ENCODE assay signal across 1 cellular context in genomic region chr22:36279219-36279666, GRCh38.
A peak's percentile ranks its signal among the peaks of the same experiment; 100 is the strongest.
TF ChIP-seq lines count a peak whose summit lies in the region.

No MANE protein-coding gene starts in this region.

TF ChIP-seq in HepG2, 621 proteins besides CTCF, POLR2A, EP300 and RAD21 (continued from another document and continues in another):
- TF ChIP-seq ZNF639 (CRISPR knock-in tag; conservative IDR thresholded peaks at IDR 0.05) = no peak
- TF ChIP-seq TBL1XR1 (IDR thresholded peaks at IDR 0.05; ENCODE audit: borderline replicate concordance, low read length, partially characterized antibody) = peak; percentile 36
- no peak for TF ChIP-seq SRSF1 (optimal IDR thresholded peaks at IDR 0.05; ENCODE audit: low read depth, low read length)
- TF ChIP-seq RBAK (CRISPR knock-in tag; IDR thresholded peaks at IDR 0.05) = no peak
- peak; percentile 76 for TF ChIP-seq SP5 (CRISPR knock-in tag; IDR thresholded peaks at IDR 0.05; ENCODE audit: borderline replicate concordance, low read depth)
- TF ChIP-seq ETS1 (CRISPR knock-in tag; IDR thresholded peaks at IDR 0.05) = no peak
- TF ChIP-seq LCORL (IDR thresholded peaks at IDR 0.05) = peak; percentile 71
- TF ChIP-seq LCORL (CRISPR knock-in tag; IDR thresholded peaks at IDR 0.05) = peak; percentile 65; the same call in 1 of the 2 replicates
- TF ChIP-seq MLX (CRISPR knock-in tag; IDR thresholded peaks at IDR 0.05) = peak; percentile 69; the same call in 1 of the 2 replicates
- TF ChIP-seq ZNF746 (CRISPR knock-in tag; IDR thresholded peaks at IDR 0.05) = no peak
- TF ChIP-seq ZNF142 (CRISPR knock-in tag; IDR thresholded peaks at IDR 0.05) = no peak
- no peak for TF ChIP-seq ZNF101 (CRISPR knock-in tag; IDR thresholded peaks at IDR 0.05; ENCODE audit: borderline replicate concordance, low read depth)
- TF ChIP-seq SKIL (CRISPR knock-in tag; IDR thresholded peaks at IDR 0.05; ENCODE audit: borderline replicate concordance) = no peak
- TF ChIP-seq DPF2 (CRISPR knock-in tag; IDR thresholded peaks at IDR 0.05; ENCODE audit: borderline replicate concordance, low read depth) = peak; percentile 97
- no peak for TF ChIP-seq MXD4 (CRISPR knock-in tag; IDR thresholded peaks at IDR 0.05)
- no peak for TF ChIP-seq ARHGAP35 (CRISPR knock-in tag; IDR thresholded peaks at IDR 0.05; ENCODE audit: borderline replicate concordance)
- TF ChIP-seq ZNF256 (CRISPR knock-in tag; conservative IDR thresholded peaks at IDR 0.05) = no peak
- TF ChIP-seq ZNF83 (CRISPR knock-in tag; IDR thresholded peaks at IDR 0.05; ENCODE audit: borderline replicate concordance) = no peak
- TF ChIP-seq ZNF646 (CRISPR knock-in tag; IDR thresholded peaks at IDR 0.05) = no peak
- TF ChIP-seq PPARG (CRISPR knock-in tag; conservative IDR thresholded peaks at IDR 0.05) = peak; percentile 46; the same call in 1 of the 2 replicates
- no peak for TF ChIP-seq CBX2 (IDR thresholded peaks at IDR 0.05; ENCODE audit: low read depth, low read length)
- TF ChIP-seq CBX2 (CRISPR knock-in tag; IDR thresholded peaks at IDR 0.05; ENCODE audit: low read depth) = no peak
- 0 out of 2 replicates have a peak, but pooled peaks have one; percentile 29 for TF ChIP-seq MEIS1 (CRISPR knock-in tag; IDR thresholded peaks at IDR 0.05; ENCODE audit: borderline replicate concordance)
- no peak for TF ChIP-seq JDP2 (CRISPR knock-in tag; IDR thresholded peaks at IDR 0.05; ENCODE audit: borderline replicate concordance)
- TF ChIP-seq FOXM1 (CRISPR knock-in tag; IDR thresholded peaks at IDR 0.05) = no peak
- no peak for TF ChIP-seq ZNF24 (IDR thresholded peaks at IDR 0.05)
- TF ChIP-seq ZSCAN30 (CRISPR knock-in tag; IDR thresholded peaks at IDR 0.05) = no peak
- TF ChIP-seq ZNF710 (CRISPR knock-in tag; IDR thresholded peaks at IDR 0.05; ENCODE audit: borderline replicate concordance) = no peak
- no peak for TF ChIP-seq SALL2 (CRISPR knock-in tag; IDR thresholded peaks at IDR 0.05)
- TF ChIP-seq NR2F2 (IDR thresholded peaks at IDR 0.05; ENCODE audit: borderline replicate concordance, low read depth) = no peak; the same call in 1 of the 2 replicates
- TF ChIP-seq SIX4 (CRISPR knock-in tag; IDR thresholded peaks at IDR 0.05) = 0 out of 2 replicates have a peak, but pooled peaks have one; percentile 10
- TF ChIP-seq ZZZ3 (CRISPR knock-in tag; IDR thresholded peaks at IDR 0.05; ENCODE audit: borderline replicate concordance) = no peak
- TF ChIP-seq RCOR2 (CRISPR knock-in tag; IDR thresholded peaks at IDR 0.05) = no peak
- TF ChIP-seq GZF1 (CRISPR knock-in tag; IDR thresholded peaks at IDR 0.05) = no peak
- no peak for TF ChIP-seq CSRNP1 (CRISPR knock-in tag; IDR thresholded peaks at IDR 0.05)
- TF ChIP-seq ZFX (CRISPR knock-in tag; IDR thresholded peaks at IDR 0.05; ENCODE audit: low read depth) = 0 out of 2 replicates have a peak, but pooled peaks have one; percentile 7
- peak; percentile 37; the same call in 1 of the 2 replicates for TF ChIP-seq MIER2 (CRISPR knock-in tag; IDR thresholded peaks at IDR 0.05)
- TF ChIP-seq E2F5 (CRISPR knock-in tag; conservative IDR thresholded peaks at IDR 0.05) = no peak
